ENCODE assay signal across 1 cellular context in genomic region chr18:42113529-42114191, GRCh38.
TF ChIP-seq lines count a peak whose summit lies in the region.

No MANE protein-coding gene starts in this region.

TF ChIP-seq in HepG2, 621 proteins besides CTCF, POLR2A, EP300 and RAD21 (continued from another document and continues in another):
- TF ChIP-seq ZNF644 (CRISPR knock-in tag; IDR thresholded peaks at IDR 0.05; ENCODE audit: low read depth) (peak; percentile 64; the same call in 1 of the 2 replicates), ELF3 (CRISPR knock-in tag; IDR thresholded peaks at IDR 0.05) (no peak), HNRNPH1 (optimal IDR thresholded peaks at IDR 0.05; ENCODE audit: low read depth, low read length) (no peak), ZBTB20 (CRISPR knock-in tag; IDR thresholded peaks at IDR 0.05; ENCODE audit: borderline replicate concordance, low read depth) (no peak), RBFOX2 (IDR thresholded peaks at IDR 0.05; ENCODE audit: low read depth, low read length) (no peak), FOSL2 (CRISPR knock-in tag; IDR thresholded peaks at IDR 0.05) (peak; percentile 17; the same call in 1 of the 2 replicates), HINFP (CRISPR knock-in tag; IDR thresholded peaks at IDR 0.05; ENCODE audit: low read depth) (no peak), SOX13 (IDR thresholded peaks at IDR 0.05) (no peak), SOX13 (CRISPR knock-in tag; conservative IDR thresholded peaks at IDR 0.05 in 1 of 2, IDR thresholded peaks at IDR 0.05 in 1 of 2) (peak in 1 of 2 experiments; percentile 68; a peak in 2 of 4 replicates), SNRNP70 (IDR thresholded peaks at IDR 0.05; ENCODE audit: low read depth, low read length) (no peak), ZFAT (CRISPR knock-in tag; conservative IDR thresholded peaks at IDR 0.05) (no peak), SAFB2 (CRISPR knock-in tag; IDR thresholded peaks at IDR 0.05; ENCODE audit: borderline replicate concordance, low read depth) (no peak), ZNF557 (CRISPR knock-in tag; IDR thresholded peaks at IDR 0.05) (no peak), PTBP1 (IDR thresholded peaks at IDR 0.05; ENCODE audit: low read depth, low read length, poor library complexity, severe bottlenecking) (no peak), ZNF136 (CRISPR knock-in tag; IDR thresholded peaks at IDR 0.05; ENCODE audit: low read depth) (no peak), KLF12 (CRISPR knock-in tag; IDR thresholded peaks at IDR 0.05; ENCODE audit: borderline replicate concordance) (no peak), ZNF691 (CRISPR knock-in tag; IDR thresholded peaks at IDR 0.05; ENCODE audit: borderline replicate concordance, low read depth) (no peak), MLXIP (CRISPR knock-in tag; IDR thresholded peaks at IDR 0.05; ENCODE audit: borderline replicate concordance) (no peak), SIX4 (CRISPR knock-in tag; IDR thresholded peaks at IDR 0.05) (no peak), RFXANK (CRISPR knock-in tag; IDR thresholded peaks at IDR 0.05) (no peak), ZNF761 (CRISPR knock-in tag; conservative IDR thresholded peaks at IDR 0.05) (no peak), BCL6 (CRISPR knock-in tag; IDR thresholded peaks at IDR 0.05) (peak; percentile 73), FOXO1 (CRISPR knock-in tag; IDR thresholded peaks at IDR 0.05) (no peak), ZNF639 (CRISPR knock-in tag; conservative IDR thresholded peaks at IDR 0.05) (no peak), SP4 (CRISPR knock-in tag; IDR thresholded peaks at IDR 0.05) (no peak), TRAFD1 (CRISPR knock-in tag; IDR thresholded peaks at IDR 0.05; ENCODE audit: borderline replicate concordance) (no peak), RERE (CRISPR knock-in tag; IDR thresholded peaks at IDR 0.05; ENCODE audit: low read depth) (no peak), KAT8 (CRISPR knock-in tag; IDR thresholded peaks at IDR 0.05) (no peak), YEATS4 (CRISPR knock-in tag; IDR thresholded peaks at IDR 0.05; ENCODE audit: borderline replicate concordance) (peak; percentile 34; the same call in 1 of the 2 replicates), EHMT2 (IDR thresholded peaks at IDR 0.05; ENCODE audit: borderline replicate concordance, low read depth, low read length) (0 out of 2 replicates have a peak, but pooled peaks have one; percentile 26)
- TF ChIP-seq, protein P1, sequence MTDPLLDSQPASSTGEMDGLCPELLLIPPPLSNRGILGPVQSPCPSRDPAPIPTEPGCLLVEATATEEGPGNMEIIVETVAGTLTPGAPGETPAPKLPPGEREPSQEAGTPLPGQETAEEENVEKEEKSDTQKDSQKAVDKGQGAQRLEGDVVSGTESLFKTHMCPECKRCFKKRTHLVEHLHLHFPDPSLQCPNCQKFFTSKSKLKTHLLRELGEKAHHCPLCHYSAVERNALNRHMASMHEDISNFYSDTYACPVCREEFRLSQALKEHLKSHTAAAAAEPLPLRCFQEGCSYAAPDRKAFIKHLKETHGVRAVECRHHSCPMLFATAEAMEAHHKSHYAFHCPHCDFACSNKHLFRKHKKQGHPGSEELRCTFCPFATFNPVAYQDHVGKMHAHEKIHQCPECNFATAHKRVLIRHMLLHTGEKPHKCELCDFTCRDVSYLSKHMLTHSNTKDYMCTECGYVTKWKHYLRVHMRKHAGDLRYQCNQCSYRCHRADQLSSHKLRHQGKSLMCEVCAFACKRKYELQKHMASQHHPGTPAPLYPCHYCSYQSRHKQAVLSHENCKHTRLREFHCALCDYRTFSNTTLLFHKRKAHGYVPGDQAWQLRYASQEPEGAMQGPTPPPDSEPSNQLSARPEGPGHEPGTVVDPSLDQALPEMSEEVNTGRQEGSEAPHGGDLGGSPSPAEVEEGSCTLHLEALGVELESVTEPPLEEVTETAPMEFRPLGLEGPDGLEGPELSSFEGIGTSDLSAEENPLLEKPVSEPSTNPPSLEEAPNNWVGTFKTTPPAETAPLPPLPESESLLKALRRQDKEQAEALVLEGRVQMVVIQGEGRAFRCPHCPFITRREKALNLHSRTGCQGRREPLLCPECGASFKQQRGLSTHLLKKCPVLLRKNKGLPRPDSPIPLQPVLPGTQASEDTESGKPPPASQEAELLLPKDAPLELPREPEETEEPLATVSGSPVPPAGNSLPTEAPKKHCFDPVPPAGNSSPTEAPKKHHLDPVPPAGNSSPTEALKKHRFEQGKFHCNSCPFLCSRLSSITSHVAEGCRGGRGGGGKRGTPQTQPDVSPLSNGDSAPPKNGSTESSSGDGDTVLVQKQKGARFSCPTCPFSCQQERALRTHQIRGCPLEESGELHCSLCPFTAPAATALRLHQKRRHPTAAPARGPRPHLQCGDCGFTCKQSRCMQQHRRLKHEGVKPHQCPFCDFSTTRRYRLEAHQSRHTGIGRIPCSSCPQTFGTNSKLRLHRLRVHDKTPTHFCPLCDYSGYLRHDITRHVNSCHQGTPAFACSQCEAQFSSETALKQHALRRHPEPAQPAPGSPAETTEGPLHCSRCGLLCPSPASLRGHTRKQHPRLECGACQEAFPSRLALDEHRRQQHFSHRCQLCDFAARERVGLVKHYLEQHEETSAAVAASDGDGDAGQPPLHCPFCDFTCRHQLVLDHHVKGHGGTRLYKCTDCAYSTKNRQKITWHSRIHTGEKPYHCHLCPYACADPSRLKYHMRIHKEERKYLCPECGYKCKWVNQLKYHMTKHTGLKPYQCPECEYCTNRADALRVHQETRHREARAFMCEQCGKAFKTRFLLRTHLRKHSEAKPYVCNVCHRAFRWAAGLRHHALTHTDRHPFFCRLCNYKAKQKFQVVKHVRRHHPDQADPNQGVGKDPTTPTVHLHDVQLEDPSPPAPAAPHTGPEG (CRISPR knock-in tag; IDR thresholded peaks at IDR 0.05) = no peak
- TF ChIP-seq, protein P2, sequence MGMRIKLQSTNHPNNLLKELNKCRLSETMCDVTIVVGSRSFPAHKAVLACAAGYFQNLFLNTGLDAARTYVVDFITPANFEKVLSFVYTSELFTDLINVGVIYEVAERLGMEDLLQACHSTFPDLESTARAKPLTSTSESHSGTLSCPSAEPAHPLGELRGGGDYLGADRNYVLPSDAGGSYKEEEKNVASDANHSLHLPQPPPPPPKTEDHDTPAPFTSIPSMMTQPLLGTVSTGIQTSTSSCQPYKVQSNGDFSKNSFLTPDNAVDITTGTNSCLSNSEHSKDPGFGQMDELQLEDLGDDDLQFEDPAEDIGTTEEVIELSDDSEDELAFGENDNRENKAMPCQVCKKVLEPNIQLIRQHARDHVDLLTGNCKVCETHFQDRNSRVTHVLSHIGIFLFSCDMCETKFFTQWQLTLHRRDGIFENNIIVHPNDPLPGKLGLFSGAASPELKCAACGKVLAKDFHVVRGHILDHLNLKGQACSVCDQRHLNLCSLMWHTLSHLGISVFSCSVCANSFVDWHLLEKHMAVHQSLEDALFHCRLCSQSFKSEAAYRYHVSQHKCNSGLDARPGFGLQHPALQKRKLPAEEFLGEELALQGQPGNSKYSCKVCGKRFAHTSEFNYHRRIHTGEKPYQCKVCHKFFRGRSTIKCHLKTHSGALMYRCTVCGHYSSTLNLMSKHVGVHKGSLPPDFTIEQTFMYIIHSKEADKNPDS (CRISPR knock-in tag; IDR thresholded peaks at IDR 0.05) = no peak
- TF ChIP-seq, protein P3, sequence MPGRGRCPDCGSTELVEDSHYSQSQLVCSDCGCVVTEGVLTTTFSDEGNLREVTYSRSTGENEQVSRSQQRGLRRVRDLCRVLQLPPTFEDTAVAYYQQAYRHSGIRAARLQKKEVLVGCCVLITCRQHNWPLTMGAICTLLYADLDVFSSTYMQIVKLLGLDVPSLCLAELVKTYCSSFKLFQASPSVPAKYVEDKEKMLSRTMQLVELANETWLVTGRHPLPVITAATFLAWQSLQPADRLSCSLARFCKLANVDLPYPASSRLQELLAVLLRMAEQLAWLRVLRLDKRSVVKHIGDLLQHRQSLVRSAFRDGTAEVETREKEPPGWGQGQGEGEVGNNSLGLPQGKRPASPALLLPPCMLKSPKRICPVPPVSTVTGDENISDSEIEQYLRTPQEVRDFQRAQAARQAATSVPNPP (CRISPR knock-in tag; IDR thresholded peaks at IDR 0.05) = no peak
